Comparison of ENCODE assay signal across 27 cellular contexts in the genomic region with DNA sequence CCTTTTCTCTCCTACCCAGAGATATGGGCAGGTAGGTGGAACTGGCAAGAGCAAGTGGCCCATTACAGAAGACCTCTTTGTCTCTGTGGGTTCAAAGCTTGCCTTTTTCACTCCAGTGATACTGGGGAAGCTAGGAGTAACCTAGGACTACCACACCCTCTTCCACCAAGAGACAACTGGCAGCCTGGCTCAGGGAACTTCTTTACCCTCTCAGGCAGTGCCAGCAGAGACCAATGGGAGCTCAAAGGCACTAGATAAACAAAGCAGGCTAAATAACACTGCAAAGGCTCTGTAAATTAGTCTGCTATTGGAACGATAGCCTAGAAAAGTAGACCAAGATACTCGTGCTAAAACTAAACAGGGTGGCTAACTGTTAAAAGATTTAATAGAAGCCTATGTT.
"Had no signal": no experiment of that assay in that cellular context is flagged by ENCODE, and none has a peak within 500 bp of the region (broad histone marks: within the 10 kb centered on the region; RNA-seq: fewer than 3 reads in every experiment).

No MANE protein-coding gene starts in this region.

- H3K4me1 ChIP-seq: parathyroid adenoma, psoas muscle, thyroid gland, tibial nerve, upper lobe of left lung, vagina had no signal

- H3K27me3 ChIP-seq: neural progenitor cell, ovary, stomach, thyroid gland, tibial nerve, upper lobe of left lung, vagina had no signal

- FAIRE-seq: small intestine had no signal

- ATAC-seq: natural killer cell; psoas muscle; right cardiac atrium; sciatic nerve; stimulated activated effector memory CD8-positive, alpha-beta T cell treated with anti-CD3 and anti-CD28 coated beads, Interleukin-12 subunit alpha, Interleukin-12 subunit beta, amount 100 ng/mL, for 72 hours; stimulated activated naive B cell treated with anti-CD40 and anti-IgM and Interleukin-4, amounts not matched to agents 10 μg/mL and 1 μg/mL and 100 μg/mL, for 72 hours had no signal

- H2AFZ ChIP-seq: neural progenitor cell, parathyroid adenoma had no signal

- H3K4me1 Mint-ChIP-seq: nephron; neural progenitor cell; stimulated activated naive B cell treated with anti-CD40 and anti-IgM and Interleukin-4, amounts not matched to agents 10 μg/mL and 1 μg/mL and 100 μg/mL, for 72 hours had no signal

- H3K4me3 ChIP-seq: neural progenitor cell, ovary, psoas muscle, stomach, thoracic aorta, thyroid gland, tibial nerve, upper lobe of left lung, vagina had no signal

- H3K9me3 ChIP-seq: ovary, psoas muscle, stomach, thoracic aorta, thyroid gland, tibial nerve, upper lobe of left lung, vagina had no signal

- H3K36me3 ChIP-seq: neural progenitor cell, ovary, stomach, thoracic aorta, thyroid gland, tibial nerve, upper lobe of left lung, vagina had no signal

- DNase-seq: natural killer cell; occipital lobe; ovary; posterior cingulate gyrus; psoas muscle; right cardiac atrium; small intestine; stimulated activated CD4-positive, alpha-beta T cell treated with anti-CD3 and anti-CD28 coated beads, Interleukin-15, amount 100 ng/mL, for 24 hours; stimulated activated CD4-positive, alpha-beta T cell treated with anti-CD3 and anti-CD28 coated beads, Interleukin-2, amount 100 ng/mL, for 24 hours; stimulated activated CD4-positive, alpha-beta T cell treated with anti-CD3 and anti-CD28 coated beads, Interleukin-2, amount 100 ng/mL, for 48 hours; stimulated activated CD4-positive, alpha-beta T cell treated with anti-CD3 and anti-CD28 coated beads, Interleukin-4, amount 100 ng/mL, for 24 hours; stimulated activated naive B cell treated with anti-CD40 and anti-IgM and Interleukin-4, amounts not matched to agents 10 μg/mL and 1 μg/mL and 100 μg/mL, for 72 hours; stimulated activated naive CD4-positive, alpha-beta T cell treated with Interleukin-2 at 50 U/mL for 16 hours; stomach; thyroid gland; trophoblast cell; upper lobe of left lung had no signal

- H3K4me2 ChIP-seq: neural progenitor cell had no signal

- H3K9me3 Mint-ChIP-seq: natural killer cell; stimulated activated effector memory CD8-positive, alpha-beta T cell treated with anti-CD3 and anti-CD28 coated beads, Interleukin-12 subunit alpha, Interleukin-12 subunit beta, amount 100 ng/mL, for 72 hours; stimulated activated naive B cell treated with anti-CD40 and anti-IgM and Interleukin-4, amounts not matched to agents 10 μg/mL and 1 μg/mL and 100 μg/mL, for 72 hours; stimulated activated naive CD8-positive, alpha-beta T cell treated with anti-CD3 and anti-CD28 coated beads, Interleukin-15, Interleukin-2, amounts not matched to agents 100 ng/mL and 50 ng/mL, for 24 hours had no signal

- H3K4me3 Mint-ChIP-seq: natural killer cell; nephron; neural progenitor cell; stimulated activated effector memory CD8-positive, alpha-beta T cell treated with anti-CD3 and anti-CD28 coated beads, Interleukin-12 subunit alpha, Interleukin-12 subunit beta, amount 100 ng/mL, for 72 hours; stimulated activated naive B cell treated with anti-CD40 and anti-IgM and Interleukin-4, amounts not matched to agents 10 μg/mL and 1 μg/mL and 100 μg/mL, for 72 hours; stimulated activated naive CD8-positive, alpha-beta T cell treated with anti-CD3 and anti-CD28 coated beads, Interleukin-15, Interleukin-2, amounts not matched to agents 100 ng/mL and 50 ng/mL, for 24 hours had no signal

- H3K9ac ChIP-seq: neural progenitor cell, parathyroid adenoma had no signal

- H3K36me3 Mint-ChIP-seq: natural killer cell; stimulated activated effector memory CD8-positive, alpha-beta T cell treated with anti-CD3 and anti-CD28 coated beads, Interleukin-12 subunit alpha, Interleukin-12 subunit beta, amount 100 ng/mL, for 72 hours had no signal

- H3K27ac ChIP-seq: neural progenitor cell, ovary, parathyroid adenoma, psoas muscle, stomach, thoracic aorta, thyroid gland, tibial nerve, upper lobe of left lung, vagina had no signal

- H3K27me3 Mint-ChIP-seq: progenitor cell of endocrine pancreas; stimulated activated naive B cell treated with anti-CD40 and anti-IgM and Interleukin-4, amounts not matched to agents 10 μg/mL and 1 μg/mL and 100 μg/mL, for 72 hours; stimulated activated naive CD8-positive, alpha-beta T cell treated with anti-CD3 and anti-CD28 coated beads, Interleukin-15, Interleukin-2, amounts not matched to agents 100 ng/mL and 50 ng/mL, for 24 hours had no signal

- H3K27ac Mint-ChIP-seq: natural killer cell; nephron; neural progenitor cell; progenitor cell of endocrine pancreas; stimulated activated effector memory CD8-positive, alpha-beta T cell treated with anti-CD3 and anti-CD28 coated beads, Interleukin-12 subunit alpha, Interleukin-12 subunit beta, amount 100 ng/mL, for 72 hours; stimulated activated naive B cell treated with anti-CD40 and anti-IgM and Interleukin-4, amounts not matched to agents 10 μg/mL and 1 μg/mL and 100 μg/mL, for 72 hours; stimulated activated naive CD8-positive, alpha-beta T cell treated with anti-CD3 and anti-CD28 coated beads, Interleukin-15, Interleukin-2, amounts not matched to agents 100 ng/mL and 50 ng/mL, for 24 hours had no signal
